ENCODE assay signal across 22 cellular contexts in the genomic region with DNA sequence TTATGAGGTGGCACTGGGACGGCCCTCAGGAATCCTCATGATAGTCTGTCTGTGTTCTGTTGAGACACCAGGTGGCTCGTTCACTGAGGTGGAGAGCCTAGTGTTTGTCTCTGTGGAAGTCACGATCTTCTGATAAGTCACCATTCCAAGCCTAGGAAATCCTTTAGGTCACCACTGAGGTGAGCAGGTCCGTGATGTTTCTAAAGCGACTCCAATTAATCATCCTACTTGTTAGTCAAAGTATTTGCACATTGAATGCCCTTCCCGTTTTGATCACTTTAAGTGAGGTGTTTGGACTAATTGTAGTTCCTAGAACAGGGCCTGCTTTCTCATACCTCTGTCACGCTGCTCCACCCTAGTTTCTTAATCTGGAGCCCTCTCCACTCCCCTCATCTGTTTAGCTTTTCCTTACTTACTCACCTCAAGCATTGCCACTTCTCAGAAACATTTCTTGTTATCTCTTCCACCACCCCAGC. TPM values are rescaled to one million over a fixed set of nuclear protein-coding genes. Genes with fewer than 3 reads are reported as not detected.
A peak's percentile ranks its signal among the peaks of the same experiment; 100 is the strongest.
DNase-seq lines count a peak whose midpoint lies in the region; ATAC-seq and TF ChIP-seq lines count a peak whose summit lies in the region.
"Had no signal": no experiment of that assay in that cellular context is flagged by ENCODE, and none has a peak within 500 bp of the region (broad histone marks: within the 10 kb centered on the region; RNA-seq: fewer than 3 reads in every experiment).

No MANE protein-coding gene starts in this region.

- TF ChIP-seq CTCF in Calu3 (IDR thresholded peaks at IDR 0.05; ENCODE audit: unreplicated experiment) = no peak
- no peak for TF ChIP-seq CTCF in endodermal cell (conservative IDR thresholded peaks at IDR 0.05)
- TF ChIP-seq CTCF in HFFc6 (IDR thresholded peaks at IDR 0.05) = no peak

- H3K4me1 ChIP-seq in endodermal cell (ENCODE audit: control insufficient read depth, insufficient read depth, low read length) (no peaks in the 10 kb centered on the region), mesendoderm (ENCODE audit: control insufficient read depth, low read depth, low read length) (no peaks in the 10 kb centered on the region)
- H3K4me1 ChIP-seq: SJSA1 had no signal

- no TSS peak for BruUV-seq in Calu3 (replicated peaks; lab: Mats Ljungman, UMichigan)

- no peak overlapping the region for H3K4me3 ChIP-seq in endodermal cell (ENCODE audit: low read length)
- no peak overlapping the region for H3K4me3 ChIP-seq in mesendoderm (ENCODE audit: low read length)
- H3K4me3 ChIP-seq: SJSA1 had no signal

- H3K36me3 ChIP-seq in endodermal cell (ENCODE audit: control insufficient read depth, insufficient read depth, low read length) (no peaks in the 10 kb centered on the region), mesendoderm (ENCODE audit: control insufficient read depth, insufficient read depth, low read length) (no peaks in the 10 kb centered on the region)
- H3K36me3 ChIP-seq: SJSA1 had no signal

- H3K4ac ChIP-seq in mesendoderm (ENCODE audit: low read depth, low read length) = no peak overlapping the region

- peak overlapping the region; percentile 66 for H3K27ac Mint-ChIP-seq in Calu3 (ENCODE audit: unreplicated experiment)
- H3K27ac Mint-ChIP-seq in endodermal cell = no peak overlapping the region
- H3K27ac Mint-ChIP-seq in HFFc6 = no peak overlapping the region
- H3K27ac Mint-ChIP-seq: CD4-positive, alpha-beta T cell had no signal

- H3K9me3 ChIP-seq in endodermal cell (ENCODE audit: control insufficient read depth, low read length) = no peaks in the 10 kb centered on the region
- H3K9me3 ChIP-seq: SJSA1 had no signal

- H2BK120ac ChIP-seq in mesendoderm (ENCODE audit: low read depth, low read length) = no peak overlapping the region

- H3K79me1 ChIP-seq in mesendoderm (ENCODE audit: low read length) = no peaks in the 10 kb centered on the region

- peaks cover 3% of the 10 kb centered on the region for H3K9me3 Mint-ChIP-seq in Calu3 (ENCODE audit: low read depth, unreplicated experiment)
- no peaks in the 10 kb centered on the region for H3K9me3 Mint-ChIP-seq in endodermal cell
- peaks cover 36% of the 10 kb centered on the region for H3K9me3 Mint-ChIP-seq in HFFc6
- H3K9me3 Mint-ChIP-seq: CD4-positive, alpha-beta T cell had no signal

- no peaks in the 10 kb centered on the region for H3K79me2 ChIP-seq in mesendoderm (ENCODE audit: control insufficient read depth, insufficient read depth, low read length)

- no peak overlapping the region for H3K27ac ChIP-seq in endodermal cell (ENCODE audit: low read depth, low read length)
- no peak overlapping the region for H3K27ac ChIP-seq in mesendoderm (ENCODE audit: low read depth, low read length)
- H3K27ac ChIP-seq: SJSA1 had no signal

- H3K23ac ChIP-seq in mesendoderm (ENCODE audit: low read length) = no peak overlapping the region

- no peaks in the 10 kb centered on the region for H3K27me3 ChIP-seq in endodermal cell (ENCODE audit: control insufficient read depth, insufficient read depth, low read length, poor library complexity, severe bottlenecking)
- H3K27me3 ChIP-seq in mesendoderm (ENCODE audit: insufficient read depth, low read length, poor library complexity) = no peaks in the 10 kb centered on the region
- H3K27me3 ChIP-seq: SJSA1 had no signal

- H3K4me3 Mint-ChIP-seq in Calu3 (ENCODE audit: low read depth, unreplicated experiment) = peak overlapping the region; percentile 0
- no peak overlapping the region for H3K4me3 Mint-ChIP-seq in endodermal cell
- H3K4me3 Mint-ChIP-seq in HFFc6 = no peak overlapping the region
- H3K4me3 Mint-ChIP-seq: CD4-positive, alpha-beta T cell had no signal

- no peak overlapping the region for H3K4me2 ChIP-seq in mesendoderm (ENCODE audit: low read length)

- no peaks in the 10 kb centered on the region for H3K36me3 Mint-ChIP-seq in Calu3 (ENCODE audit: insufficient read depth, unreplicated experiment)
- no peaks in the 10 kb centered on the region for H3K36me3 Mint-ChIP-seq in endodermal cell (ENCODE audit: low read depth)
- H3K36me3 Mint-ChIP-seq in HFFc6 (ENCODE audit: low read depth) = no peaks in the 10 kb centered on the region; the same call in 1 of the 2 replicates

- no peak overlapping the region for H4K8ac ChIP-seq in mesendoderm (ENCODE audit: low read depth, low read length)

- no peak overlapping the region for H4K5ac ChIP-seq in mesendoderm (ENCODE audit: low read length)

- WGBS in endodermal cell (ENCODE audit: insufficient coverage in 1 of 2, insufficient read length in 1 of 2), 2 experiments = 90 to 98% methylated on average over 7 of the region's 7 CpGs
- no CpG with 5 or more reads among the region's 7 CpGs for WGBS in mesendoderm (ENCODE audit: extremely low coverage, insufficient coverage, low lambda C conversion rate)

- H3K27me3 Mint-ChIP-seq in Calu3 (ENCODE audit: unreplicated experiment) (no peaks in the 10 kb centered on the region), endodermal cell (ENCODE audit: insufficient read depth) (no peaks in the 10 kb centered on the region), HFFc6 (ENCODE audit: insufficient read depth) (no peaks in the 10 kb centered on the region)
- H3K27me3 Mint-ChIP-seq: CD4-positive, alpha-beta T cell had no signal

- H3K9ac ChIP-seq in endodermal cell (ENCODE audit: extremely low read depth, low read length, poor library complexity, severe bottlenecking) (no peak overlapping the region), mesendoderm (ENCODE audit: low read length) (no peak overlapping the region)

- peak; percentile 21 for DNase-seq in Calu3
- DNase-seq in LoVo (ENCODE audit: low spot score) = peak; percentile 82
- peak; percentile 44 for DNase-seq in endodermal cell
- peak; percentile 14 for DNase-seq in mesendoderm
- no peak for DNase-seq in medulla oblongata (ENCODE audit: extremely low spot score)
- no peak for DNase-seq in left cardiac atrium
- DNase-seq in HFFc6 = no peak
- DNase-seq: AML-193; CD4-positive, alpha-beta T cell; DND-41; GDM1; MV-4-11; NCI-H1417 treated with DMSO at 0.1 percent for 48 hours; NCI-H2029 treated with DMSO at 0.1 percent for 48 hours; NCI-H524; RPMI8226 had no signal

- H3K56ac ChIP-seq in mesendoderm (ENCODE audit: low read length) = no peak overlapping the region

- CTCF ChIA-PET in Calu3 (lab: Charles Lee) = interaction anchor here (0.5 to 0.8 kb wide), 2 partner anchors 10 to 182 kb away, joined by 3 read pairs; no protein-coding TSS in a partner anchor

- no peak overlapping the region for H3K18ac ChIP-seq in mesendoderm (ENCODE audit: low read length)

- intact Hi-C loops in Calu3 (cut with micrococcal nuclease; ENCODE audit: unreplicated experiment) = no loop called here
- intact Hi-C loops in left cardiac atrium (cut with DNase I) = no loop called here

- no peak overlapping the region for H2AK5ac ChIP-seq in mesendoderm (ENCODE audit: low read length)

- H3K4me1 Mint-ChIP-seq in Calu3 (ENCODE audit: low read depth, unreplicated experiment) (peaks cover 30% of the 10 kb centered on the region), endodermal cell (no peaks in the 10 kb centered on the region), HFFc6 (ENCODE audit: low read depth) (no peaks in the 10 kb centered on the region)

- H2BK5ac ChIP-seq in mesendoderm (ENCODE audit: low read length) = no peak overlapping the region

- H2BK15ac ChIP-seq in mesendoderm (replicated peaks; ENCODE audit: low read depth) = no peak overlapping the region

- ATAC-seq in HG03135 (IDR thresholded peaks at IDR 0.05; ENCODE audit: unreplicated experiment) (no peak), left cardiac atrium (no peak)

RNA-seq across cellular contexts. Expression of a gene that starts 28.0 kb away (rescaled TPM):
- total RNA-seq in Calu3 (2022) (1.2 and 1.8 TPM in 2 replicates), endodermal cell (not detected), left cardiac atrium (not detected)
- not detected for polyA plus RNA-seq in endodermal cell (2013, experiment 1 of 2)
- polyA plus RNA-seq in endodermal cell (2013, experiment 2 of 2) = not detected
- polyA plus RNA-seq in mesendoderm (2013, experiment 1 of 2) = 0.13 TPM
- 0.11 TPM for polyA plus RNA-seq in mesendoderm (2013, experiment 2 of 2)
- not detected for total RNA-seq in HFFc6 (2021; fragmentation: NEBNext Ultra II Directional; extraction: Animal tissue kit (Norgen Biotek cat#: 25700))
- total RNA-seq: A673; CD4-positive, alpha-beta T cell; H4; LHCN-M2; OCI-LY7; SJSA1 had no signal

RNA-seq across cellular contexts. Expression of a gene that starts 42.9 kb away (rescaled TPM):
- total RNA-seq in Calu3 (2022) = not detected in 2 replicates
- total RNA-seq in endodermal cell = not detected
- not detected for polyA plus RNA-seq in endodermal cell (2013, experiment 1 of 2)
- polyA plus RNA-seq in endodermal cell (2013, experiment 2 of 2) = not detected
- not detected for polyA plus RNA-seq in mesendoderm (2013, experiment 1 of 2)
- polyA plus RNA-seq in mesendoderm (2013, experiment 2 of 2) = not detected
- not detected for total RNA-seq in left cardiac atrium
- not detected for total RNA-seq in HFFc6 (2021; fragmentation: NEBNext Ultra II Directional; extraction: Animal tissue kit (Norgen Biotek cat#: 25700))
- total RNA-seq: A673; CD4-positive, alpha-beta T cell; H4; LHCN-M2; OCI-LY7; SJSA1 had no signal

Comparison
In these comparisons a context has a peak if more than half of its experiments do, and no peak if none do; other contexts are left out.
1. DNase-seq: peak in Calu3 (single experiment), LoVo (single experiment), endodermal cell (single experiment) and mesendoderm (single experiment); none in medulla oblongata (single experiment), left cardiac atrium (single experiment) and HFFc6 (single experiment).